Comparison of ENCODE assay signal across 21 cellular contexts in the genomic region with DNA sequence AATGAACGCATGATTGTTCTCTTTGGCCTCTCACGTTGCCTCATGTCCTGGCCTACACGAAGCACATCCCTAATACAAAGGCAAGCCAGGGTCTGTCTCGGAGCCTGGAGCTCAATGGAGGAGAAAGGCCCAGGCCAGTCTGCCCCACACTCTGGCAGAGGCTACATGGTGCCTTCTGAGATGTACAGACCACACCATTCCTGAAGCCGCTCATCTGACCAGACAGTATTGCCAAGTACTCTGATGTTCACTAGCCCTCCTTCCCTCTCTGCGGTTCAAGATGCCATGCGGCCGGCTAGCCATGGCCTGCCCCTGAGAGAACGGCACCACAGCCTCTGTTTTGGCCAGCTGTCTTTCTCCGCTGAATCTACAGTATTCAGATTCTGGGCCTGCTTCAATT. TPM values are rescaled to one million over a fixed set of nuclear protein-coding genes. Genes with fewer than 3 reads are reported as not detected.
DNase-seq lines count a peak whose midpoint lies in the region; ATAC-seq and TF ChIP-seq lines count a peak whose summit lies in the region.
"Had no signal": no experiment of that assay in that cellular context is flagged by ENCODE, and none has a peak within 500 bp of the region (broad histone marks: within the 10 kb centered on the region; RNA-seq: fewer than 3 reads in every experiment).

No MANE protein-coding gene starts in this region.

- peaks cover 79% of the 10 kb centered on the region for H3K4me1 Mint-ChIP-seq in T-helper 2 cell treated with Interferon-gamma antibody and Interleukin-4, amounts not matched to agents 5 μg/mL and 100 μg/mL, for 36 hours (ENCODE audit: low read depth)
- peaks cover 58% of the 10 kb centered on the region for H3K4me1 Mint-ChIP-seq in T-helper 17 cell
- peaks cover 64 to 96% (median 92%) of the 10 kb centered on the region in 4 donors for H3K4me1 Mint-ChIP-seq in naive thymus-derived CD8-positive, alpha-beta T cell
- H3K4me1 Mint-ChIP-seq in type B pancreatic cell (ENCODE audit: unreplicated experiment) = peaks cover 27% of the 10 kb centered on the region

- no peak for DNase-seq in T-helper 2 cell treated with Interferon-gamma antibody and Interleukin-4, amounts not matched to agents 5 μg/mL and 100 μg/mL, for 36 hours (ENCODE audit: low spot score)
- DNase-seq in T-helper 2 cell (no peak), 8988T (peak; percentile 0), T-helper 17 cell (no peak), epidermal melanocyte (ENCODE audit: insufficient read length, low spot score) (no peak), type B pancreatic cell (ENCODE audit: extremely low spot score, unreplicated experiment) (no peak)
- no peak for DNase-seq in naive thymus-derived CD8-positive, alpha-beta T cell
- DNase-seq: activated CD8-positive, alpha-beta memory T cell treated with anti-CD3 and anti-CD28 coated beads, Interleukin-2, amount 50 U/mL, for 48 hours; activated naive CD4-positive, alpha-beta T cell treated with Interleukin-2 at 50 U/mL for 16 hours; AML-193; Calu3; foreskin melanocyte; hippocampal formation; KBM-7; NCI-H2171 treated with DMSO at 0.1 percent for 48 hours; small intestine; stimulated activated CD4-positive, alpha-beta T cell treated with anti-CD3 and anti-CD28 coated beads, Interleukin-4, amount 100 ng/mL, for 1 hour; stimulated activated naive CD8-positive, alpha-beta T cell treated with anti-CD3 and anti-CD28 coated beads, Interleukin-15, amount 100 ng/mL, for 72 hours had no signal

- H3K9me3 Mint-ChIP-seq in T-helper 2 cell treated with Interferon-gamma antibody and Interleukin-4, amounts not matched to agents 5 μg/mL and 100 μg/mL, for 36 hours = no peaks in the 10 kb centered on the region
- no peaks in the 10 kb centered on the region for H3K9me3 Mint-ChIP-seq in naive thymus-derived CD8-positive, alpha-beta T cell
- H3K9me3 Mint-ChIP-seq in type B pancreatic cell = no peaks in the 10 kb centered on the region
- H3K9me3 Mint-ChIP-seq: stimulated activated naive CD8-positive, alpha-beta T cell treated with anti-CD3 and anti-CD28 coated beads, Interleukin-15, amount 100 ng/mL, for 72 hours had no signal

- H3K9me3 ChIP-seq in T-helper 17 cell (ENCODE audit: control insufficient read depth, low read length, poor library complexity, severe bottlenecking) = no peaks in the 10 kb centered on the region
- H3K9me3 ChIP-seq: neutrophil, tibial artery had no signal

- ATAC-seq in T-helper 17 cell = no peak
- no peak for ATAC-seq in naive thymus-derived CD8-positive, alpha-beta T cell
- ATAC-seq in activated CD4-positive, CD25-positive, alpha-beta regulatory T cell treated with anti-CD3 and anti-CD28 coated beads, Interleukin-2, amount 50 U/mL, for 24 hours = no peak
- ATAC-seq: stimulated activated naive CD8-positive, alpha-beta T cell treated with anti-CD3 and anti-CD28 coated beads, Interleukin-15, amount 100 ng/mL, for 72 hours had no signal

- H3K36me3 Mint-ChIP-seq in T-helper 2 cell treated with Interferon-gamma antibody and Interleukin-4, amounts not matched to agents 5 μg/mL and 100 μg/mL, for 36 hours (ENCODE audit: low read depth) = peaks cover 67% of the 10 kb centered on the region
- H3K36me3 Mint-ChIP-seq in T-helper 17 cell (ENCODE audit: low read depth) (no peaks in the 10 kb centered on the region), type B pancreatic cell (peaks cover 12% of the 10 kb centered on the region)
- peaks cover 0 to 15% (median 3%) of the 10 kb centered on the region in 3 donors for H3K36me3 Mint-ChIP-seq in naive thymus-derived CD8-positive, alpha-beta T cell

- no peaks in the 10 kb centered on the region for H3K27me3 Mint-ChIP-seq in T-helper 2 cell treated with Interferon-gamma antibody and Interleukin-4, amounts not matched to agents 5 μg/mL and 100 μg/mL, for 36 hours (ENCODE audit: low read depth)
- H3K27me3 Mint-ChIP-seq in T-helper 17 cell = no peaks in the 10 kb centered on the region
- H3K27me3 Mint-ChIP-seq in naive thymus-derived CD8-positive, alpha-beta T cell = peaks cover 0 to 2% (median 0%) of the 10 kb centered on the region in 5 donors
- H3K27me3 Mint-ChIP-seq in type B pancreatic cell = peaks cover 12% of the 10 kb centered on the region
- H3K27me3 Mint-ChIP-seq: stimulated activated naive CD8-positive, alpha-beta T cell treated with anti-CD3 and anti-CD28 coated beads, Interleukin-15, amount 100 ng/mL, for 72 hours had no signal

- H3K4me3 Mint-ChIP-seq in T-helper 2 cell treated with Interferon-gamma antibody and Interleukin-4, amounts not matched to agents 5 μg/mL and 100 μg/mL, for 36 hours = peak overlapping the region; percentile 46
- H3K4me3 Mint-ChIP-seq in T-helper 17 cell (no peak overlapping the region), type B pancreatic cell (no peak overlapping the region)
- peak overlapping the region in 7 of 10 donors; percentile 24 to 97 (median 52) for H3K4me3 Mint-ChIP-seq in naive thymus-derived CD8-positive, alpha-beta T cell

- POLR2A ChIA-PET in naive thymus-derived CD8-positive, alpha-beta T cell (lab: Charles Lee) = interaction anchor here (0.9 kb wide), 1 partner anchor 8 kb away, joined by 3 read pairs; no protein-coding TSS in a partner anchor

- peak overlapping the region; percentile 83 for H3K27ac Mint-ChIP-seq in T-helper 2 cell treated with Interferon-gamma antibody and Interleukin-4, amounts not matched to agents 5 μg/mL and 100 μg/mL, for 36 hours
- H3K27ac Mint-ChIP-seq in T-helper 17 cell = peak overlapping the region; percentile 74
- peak overlapping the region; percentile 57 to 94 (median 88) for H3K27ac Mint-ChIP-seq in naive thymus-derived CD8-positive, alpha-beta T cell
- no peak overlapping the region for H3K27ac Mint-ChIP-seq in type B pancreatic cell

- no peak for TF ChIP-seq CTCF in type B pancreatic cell (conservative IDR thresholded peaks at IDR 0.05)

RNA-seq across cellular contexts. Expression of gene BNIP3, which starts 5.9 kb away (rescaled TPM):
- total RNA-seq in T-helper 17 cell = 10 to 100 TPM; 12.7 to 22.0 TPM
- total RNA-seq in naive thymus-derived CD8-positive, alpha-beta T cell = 10 to 100 TPM; 36.4 to 42.1 TPM
- 10 to 100 TPM; 30.8 to 38.9 (median 37.5) TPM for polyA plus RNA-seq in naive thymus-derived CD8-positive, alpha-beta T cell
- 24.2 and 30.2 TPM in 2 replicates for total RNA-seq in type B pancreatic cell (ENCODE audit: low replicate concordance)

Comparison
In these comparisons a context has a peak if more than half of its experiments do, and no peak if none do; other contexts are left out.
1. H3K4me3 Mint-ChIP-seq: peak in T-helper 2 cell treated with Interferon-gamma antibody and Interleukin-4, amounts not matched to agents 5 μg/mL and 100 μg/mL, for 36 hours (single experiment) and naive thymus-derived CD8-positive, alpha-beta T cell (7 of 10); none in T-helper 17 cell (single experiment) and type B pancreatic cell (single experiment).